20 cellular contexts compared by ENCODE assay signal in the genomic region with DNA sequence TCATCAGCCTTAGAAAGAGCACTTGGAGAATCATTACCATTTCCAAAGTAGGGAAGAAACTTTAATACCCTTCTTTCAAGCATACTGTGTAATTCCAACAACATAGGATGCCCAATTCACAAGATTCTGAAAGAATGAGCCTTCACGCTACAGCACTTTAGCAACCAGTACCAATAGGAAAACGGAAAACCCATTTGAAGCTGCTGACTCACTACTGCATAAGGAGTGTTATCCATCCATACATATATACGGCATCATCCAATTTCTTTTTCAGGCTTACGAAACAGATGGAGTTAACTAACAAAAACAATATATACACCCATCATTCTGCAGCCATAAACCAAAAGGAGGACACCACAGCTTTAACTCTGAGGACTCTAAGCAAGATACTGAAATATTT. TPM values are rescaled to one million over a fixed set of nuclear protein-coding genes. Genes with fewer than 3 reads are reported as not detected.
DNase-seq lines count a peak whose midpoint lies in the region; ATAC-seq and TF ChIP-seq lines count a peak whose summit lies in the region.
"Had no signal": no experiment of that assay in that cellular context is flagged by ENCODE, and none has a peak within 500 bp of the region (broad histone marks: within the 10 kb centered on the region; RNA-seq: fewer than 3 reads in every experiment).

No MANE protein-coding gene starts in this region.

- CTCF ChIA-PET in IMR-90 (lab: Yijun Ruan, JAX), result no interaction called here

- peaks cover 36% of the 10 kb centered on the region for H3K36me3 Mint-ChIP-seq in activated naive CD8-positive, alpha-beta T cell
- H3K36me3 Mint-ChIP-seq in activated naive CD8-positive, alpha-beta T cell treated with anti-CD3 and anti-CD28 coated beads, Interleukin-2, amount 50 U/mL, for 24 hours (ENCODE audit: low read depth), result peaks cover 50% of the 10 kb centered on the region
- peaks cover 31% of the 10 kb centered on the region for H3K36me3 Mint-ChIP-seq in brain

- H3K4ac ChIP-seq in IMR-90 (ENCODE audit: low read depth, low read length), result no peak overlapping the region

- intact Hi-C loops in IMR-90 (cut with micrococcal nuclease), result no loop called here

- H3K4me3 ChIP-seq in IMR-90 (ENCODE audit: insufficient read depth, low read depth, low read length) (no peak overlapping the region), brain microvascular endothelial cell (ENCODE audit: low read depth, low read length) (no peak overlapping the region)
- H3K4me3 ChIP-seq: GM23248 had no signal

- H4K20me1 ChIP-seq in IMR-90 (ENCODE audit: insufficient read depth, low read length), result peaks cover 27% of the 10 kb centered on the region

- H3K27ac Mint-ChIP-seq in activated naive CD8-positive, alpha-beta T cell, result no peak overlapping the region
- no peak overlapping the region for H3K27ac Mint-ChIP-seq in activated naive CD8-positive, alpha-beta T cell treated with anti-CD3 and anti-CD28 coated beads, Interleukin-2, amount 50 U/mL, for 24 hours
- H3K27ac Mint-ChIP-seq in brain, result peak overlapping the region in 3 of 5 experiments; percentile 79 to 84 (median 81)
- H3K27ac Mint-ChIP-seq: B cell had no signal

- no peak for TF ChIP-seq POLR2A in IMR-90 (IDR thresholded peaks at IDR 0.05; ENCODE audit: low read depth, low read length)

- ATAC-seq in activated naive CD8-positive, alpha-beta T cell treated with anti-CD3 and anti-CD28 coated beads, Interleukin-2, amount 50 U/mL, for 24 hours, result no peak
- ATAC-seq in IMR-90 (ENCODE audit: low read depth) (no peak), HG02610 (IDR thresholded peaks at IDR 0.05; ENCODE audit: unreplicated experiment) (no peak)

- no peak overlapping the region for H3K23ac ChIP-seq in IMR-90 (ENCODE audit: low read depth, low read length)

- H3K27me3 Mint-ChIP-seq in activated naive CD8-positive, alpha-beta T cell, result no peaks in the 10 kb centered on the region
- peaks cover 3% of the 10 kb centered on the region for H3K27me3 Mint-ChIP-seq in activated naive CD8-positive, alpha-beta T cell treated with anti-CD3 and anti-CD28 coated beads, Interleukin-2, amount 50 U/mL, for 24 hours
- no peaks in the 10 kb centered on the region for H3K27me3 Mint-ChIP-seq in brain
- H3K27me3 Mint-ChIP-seq: B cell; CD4-positive, alpha-beta memory T cell had no signal

- H4K8ac ChIP-seq in IMR-90 (ENCODE audit: low read depth in 2 of 2, low read length in 2 of 2), result no peak overlapping the region

- H3K4me1 Mint-ChIP-seq in activated naive CD8-positive, alpha-beta T cell (ENCODE audit: low read depth), result no peaks in the 10 kb centered on the region
- H3K4me1 Mint-ChIP-seq in activated naive CD8-positive, alpha-beta T cell treated with anti-CD3 and anti-CD28 coated beads, Interleukin-2, amount 50 U/mL, for 24 hours, result peaks cover 46% of the 10 kb centered on the region
- no peaks in the 10 kb centered on the region for H3K4me1 Mint-ChIP-seq in brain

- no peak overlapping the region for H3K4me2 ChIP-seq in IMR-90 (ENCODE audit: low read depth, low read length)

- BruUV-seq in IMR-90 (replicated peaks; lab: Mats Ljungman, UMichigan), result no TSS peak

- H3K9me1 ChIP-seq in IMR-90 (ENCODE audit: insufficient read depth, low read length), result 0 out of 2 replicates have a peak, but pooled peaks cover 4% of the 10 kb centered on the region

- H3K9me3 Mint-ChIP-seq in activated naive CD8-positive, alpha-beta T cell (ENCODE audit: low read depth), result no peaks in the 10 kb centered on the region
- no peaks in the 10 kb centered on the region for H3K9me3 Mint-ChIP-seq in activated naive CD8-positive, alpha-beta T cell treated with anti-CD3 and anti-CD28 coated beads, Interleukin-2, amount 50 U/mL, for 24 hours
- no peaks in the 10 kb centered on the region for H3K9me3 Mint-ChIP-seq in brain

- H3K4me3 Mint-ChIP-seq in activated naive CD8-positive, alpha-beta T cell, result peak overlapping the region; percentile 77
- H3K4me3 Mint-ChIP-seq in activated naive CD8-positive, alpha-beta T cell treated with anti-CD3 and anti-CD28 coated beads, Interleukin-2, amount 50 U/mL, for 24 hours, result no peak overlapping the region
- H3K4me3 Mint-ChIP-seq in brain, result peak overlapping the region in 2 of 5 experiments; percentile 19 to 55
- H3K4me3 Mint-ChIP-seq: B cell had no signal

- DNase-seq in DMS 273 (lab: John Stamatoyannopoulos, UW; ENCODE audit: unreplicated experiment) (peak; percentile 21), DMS 273 treated with DMSO at 0.1 percent for 48 hours (lab: John Stamatoyannopoulos, UW) (no peak), IMR-90 (peak; percentile 34), brain microvascular endothelial cell (no peak)
- no peak for DNase-seq in activated naive CD8-positive, alpha-beta T cell treated with anti-CD3 and anti-CD28 coated beads, Interleukin-2, amount 50 U/mL, for 24 hours
- DNase-seq: CD4-positive, alpha-beta memory T cell; GF-D8; GM23248; HCEC 1CT; NCI-H1417; NCI-H187 treated with DMSO at 0.1 percent for 48 hours; NCI-H2171; NCI-H446 treated with DMSO at 0.1 percent for 48 hours; NK-92 treated with Interleukin-12 subunit alpha and Interleukin-12 subunit beta, amount 100 ng/mL, for 24 hours had no signal

- no peak for TF ChIP-seq CTCF in IMR-90 (conservative IDR thresholded peaks at IDR 0.05; ENCODE audit: low read depth, low read length)
- no peak for TF ChIP-seq CTCF in brain (conservative IDR thresholded peaks at IDR 0.05)
- no peak for TF ChIP-seq CTCF in brain microvascular endothelial cell (IDR thresholded peaks at IDR 0.05; ENCODE audit: low read depth, low read length, missing control alignments)

- no peak overlapping the region for H3K18ac ChIP-seq in IMR-90 (ENCODE audit: low read depth, low read length)

- H4K5ac ChIP-seq in IMR-90 (ENCODE audit: low read depth, low read length), result no peak overlapping the region

- H2AK5ac ChIP-seq in IMR-90 (ENCODE audit: low read depth, low read length), result no peak overlapping the region

- dilution Hi-C loops in IMR-90 (cut with HindIII; ENCODE audit: low sequenced_read_pairs, unreplicated experiment), result no loop called here

- H3K36me3 ChIP-seq in IMR-90 (ENCODE audit: control insufficient read depth, insufficient read depth, low read length), result peaks cover 6% of the 10 kb centered on the region; the same call in 1 of the 2 replicates
- no peaks in the 10 kb centered on the region for H3K36me3 ChIP-seq in brain microvascular endothelial cell (replicated peaks)

- no peak for TF ChIP-seq RAD21 in IMR-90 (IDR thresholded peaks at IDR 0.05; ENCODE audit: low read length)

- H3K79me1 ChIP-seq in IMR-90 (ENCODE audit: low read depth in 1 of 2, low read length in 2 of 2), result peaks cover 28 to 55% of the 10 kb centered on the region in 2 experiments

- no peak overlapping the region for H2BK120ac ChIP-seq in IMR-90 (ENCODE audit: low read depth, low read length)

- H3K27ac ChIP-seq in IMR-90 (ENCODE audit: insufficient read depth, low read length) (no peak overlapping the region), brain microvascular endothelial cell (no peak overlapping the region)
- H3K27ac ChIP-seq: 22Rv1, GM23248, HL-60 had no signal

- H4K91ac ChIP-seq in IMR-90 (ENCODE audit: insufficient read depth, low read depth, low read length), result no peak overlapping the region

- H2AK9ac ChIP-seq in IMR-90 (replicated peaks; ENCODE audit: low read depth, low read length, poor library complexity), result no peak overlapping the region

- H2BK15ac ChIP-seq in IMR-90 (ENCODE audit: low read depth, low read length), result no peak overlapping the region

- no peak overlapping the region for H2BK5ac ChIP-seq in IMR-90 (ENCODE audit: low read depth, low read length, poor library complexity, severe bottlenecking)

- H3K4me1 ChIP-seq in IMR-90 (ENCODE audit: control insufficient read depth, insufficient read depth, low read length), result peaks cover 12% of the 10 kb centered on the region

- H2AFZ ChIP-seq in IMR-90 (replicated peaks; ENCODE audit: low read length, poor library complexity), result no peak overlapping the region
- H2AFZ ChIP-seq: GM23248 had no signal

- H3K56ac ChIP-seq in IMR-90 (ENCODE audit: extremely low read depth, insufficient read depth, low read length), result no peak overlapping the region

- H3K9ac ChIP-seq in IMR-90 (ENCODE audit: low read depth, low read length), result no peak overlapping the region
- H3K9ac ChIP-seq: GM23248 had no signal

- POLR2A ChIA-PET in IMR-90 (lab: Charles Lee; ENCODE audit: unreplicated experiment), result no interaction called here

- H3K27me3 ChIP-seq in IMR-90 (ENCODE audit: control insufficient read depth, insufficient read depth, low read length) (no peaks in the 10 kb centered on the region), brain microvascular endothelial cell (replicated peaks) (no peaks in the 10 kb centered on the region)

- no peak overlapping the region for H3K14ac ChIP-seq in IMR-90 (replicated peaks; ENCODE audit: low read depth, low read length)

- in situ Hi-C loops in IMR-90 (cut with MboI; ENCODE audit: low sequenced_read_pairs) (no loop called here), brain microvascular endothelial cell (cut with HindIII; ENCODE audit: low pct_ligation_motif_present, low sequenced_read_pairs) (no loop called here)

- H3K9me3 ChIP-seq in IMR-90 (ENCODE audit: control insufficient read depth, insufficient read depth, low read length), result no peaks in the 10 kb centered on the region

- WGBS in IMR-90 (ENCODE audit: extremely low coverage in 2 of 2, insufficient read length in 1 of 2), 2 experiments, result no CpG with 5 or more reads among the region's 4 CpGs

- H2BK20ac ChIP-seq in IMR-90 (ENCODE audit: low read depth, low read length), result no peak overlapping the region

TF ChIP-seq in IMR-90, 13 proteins besides CTCF, POLR2A, EP300 and RAD21:
- TF ChIP-seq CEBPB (IDR thresholded peaks at IDR 0.05; ENCODE audit: low read depth, low read length), result no peak
TF ChIP-seq in IMR-90: peak in this region for 0.

RNA-seq across cellular contexts. Expression of a gene that starts 25.0 kb away (rescaled TPM):
- 36.4 and 41.1 TPM in 2 replicates for total RNA-seq in IMR-90 (2012; rRNA removed)
- polyA plus RNA-seq in IMR-90 (2012; rRNA removed) (30.8 and 35.1 TPM in 2 replicates), brain (ENCODE audit: insufficient read depth, low read depth, low replicate concordance) (338 TPM)
- 41.7 and 98.8 TPM in 2 replicates for polyA plus RNA-seq in IMR-90 (2012; cell fraction: cytosol; rRNA removed)
- 36.3 and 72.0 TPM in 2 replicates for polyA plus RNA-seq in IMR-90 (2012; cell fraction: nucleus; rRNA removed; ENCODE audit: low replicate concordance)

Comparison
In these comparisons a context has a peak if more than half of its experiments do, and no peak if none do; other contexts are left out.
1. DNase-seq: peak in DMS 273 (single experiment) and IMR-90 (single experiment); none in DMS 273 treated with DMSO at 0.1 percent for 48 hours (single experiment), activated naive CD8-positive, alpha-beta T cell treated with anti-CD3 and anti-CD28 coated beads, Interleukin-2, amount 50 U/mL, for 24 hours (single experiment) and brain microvascular endothelial cell (single experiment).
2. H3K27ac Mint-ChIP-seq: peak in brain (3 of 5); none in activated naive CD8-positive, alpha-beta T cell (single experiment) and activated naive CD8-positive, alpha-beta T cell treated with anti-CD3 and anti-CD28 coated beads, Interleukin-2, amount 50 U/mL, for 24 hours (single experiment).